ENCODE assay signal across 11 cellular contexts in genomic region chr14:103428732-103429556, GRCh38. TPM values are rescaled to one million over a fixed set of nuclear protein-coding genes. Genes with fewer than 3 reads are reported as not detected.
DNase-seq lines count a peak whose midpoint lies in the region; ATAC-seq and TF ChIP-seq lines count a peak whose summit lies in the region.
"Had no signal": no experiment of that assay in that cellular context is flagged by ENCODE, and none has a peak within 500 bp of the region (broad histone marks: within the 10 kb centered on the region; RNA-seq: fewer than 3 reads in every experiment).

No MANE protein-coding gene starts in this region.

- peaks cover 65% of the 10 kb centered on the region for H3K79me2 ChIP-seq in GM23338 (replicated peaks; ENCODE audit: insufficient read depth)

- no peak for ATAC-seq in GM23338
- peak in 1 of 2 donors; percentile 33 for ATAC-seq in natural killer cell treated with Interleukin-12 subunit alpha and Interleukin-12 subunit beta and Interleukin-15 and Interleukin-18, amount 100 ng/mL, for 72 hours
- no peak for ATAC-seq in GM21447 (IDR thresholded peaks at IDR 0.05; ENCODE audit: unreplicated experiment)

- no peaks in the 10 kb centered on the region for H3K9me3 Mint-ChIP-seq in GM23338
- H3K9me3 Mint-ChIP-seq in activated T-helper 1 cell treated with anti-CD3 and anti-CD28 coated beads, Interleukin-12 subunit alpha, Interleukin-12 subunit beta, Interleukin-2, Interleukin-4 antibody, amounts not matched to agents 30 ng/mL and 10 ng/mL and 1 ng/mL, durations not matched to agents 14 hours and 24 hours and 36 hours, result no peaks in the 10 kb centered on the region
- H3K9me3 Mint-ChIP-seq in natural killer cell treated with Interleukin-12 subunit alpha and Interleukin-12 subunit beta and Interleukin-15 and Interleukin-18, amount 100 ng/mL, for 72 hours, result no peaks in the 10 kb centered on the region
- H3K9me3 Mint-ChIP-seq: nephron progenitor cell had no signal

- no peak overlapping the region for H3K9ac ChIP-seq in BLaER1 treated with 17β-estradiol and CSF1 and Interleukin-3, amounts not matched to agents 10 nM and 100 nM

- H3K4me1 Mint-ChIP-seq in GM23338, result peaks cover 33% of the 10 kb centered on the region
- peaks cover 25% of the 10 kb centered on the region for H3K4me1 Mint-ChIP-seq in activated T-helper 1 cell treated with anti-CD3 and anti-CD28 coated beads, Interleukin-12 subunit alpha, Interleukin-12 subunit beta, Interleukin-2, Interleukin-4 antibody, amounts not matched to agents 30 ng/mL and 10 ng/mL and 1 ng/mL, durations not matched to agents 14 hours and 24 hours and 36 hours (ENCODE audit: low read depth)
- peaks cover 33 to 50% of the 10 kb centered on the region in 2 donors for H3K4me1 Mint-ChIP-seq in natural killer cell treated with Interleukin-12 subunit alpha and Interleukin-12 subunit beta and Interleukin-15 and Interleukin-18, amount 100 ng/mL, for 72 hours (ENCODE audit: low read depth in 2 of 2)

- H3K36me3 ChIP-seq in BLaER1 treated with 17β-estradiol and CSF1 and Interleukin-3, amounts not matched to agents 10 nM and 100 nM, result peaks cover 20 to 74% (median 58%) of the 10 kb centered on the region in 11 experiments
- no peaks in the 10 kb centered on the region for H3K36me3 ChIP-seq in GM23338 (ENCODE audit: insufficient read depth)

- no peak overlapping the region for H3K4me3 ChIP-seq in BLaER1 treated with 17β-estradiol and CSF1 and Interleukin-3, amounts not matched to agents 10 nM and 100 nM
- no peak overlapping the region for H3K4me3 ChIP-seq in GM23338

- intact Hi-C loops in activated T-helper 1 cell treated with anti-CD3 and anti-CD28 coated beads, Interleukin-12 subunit alpha, Interleukin-12 subunit beta, Interleukin-2, Interleukin-4 antibody, amounts not matched to agents 30 ng/mL and 10 ng/mL and 1 ng/mL, durations not matched to agents 14 hours and 24 hours and 36 hours (cut with micrococcal nuclease), result loop anchor here (5.0 kb wide), 1 partner anchor 42 kb away; the partner anchor contains the start of gene MARK3

- H3K27me3 Mint-ChIP-seq in GM23338 (ENCODE audit: insufficient read depth, low read depth, poor library complexity), result no peaks in the 10 kb centered on the region
- no peaks in the 10 kb centered on the region for H3K27me3 Mint-ChIP-seq in activated T-helper 1 cell treated with anti-CD3 and anti-CD28 coated beads, Interleukin-12 subunit alpha, Interleukin-12 subunit beta, Interleukin-2, Interleukin-4 antibody, amounts not matched to agents 30 ng/mL and 10 ng/mL and 1 ng/mL, durations not matched to agents 14 hours and 24 hours and 36 hours (ENCODE audit: insufficient read depth)
- no peaks in the 10 kb centered on the region for H3K27me3 Mint-ChIP-seq in natural killer cell treated with Interleukin-12 subunit alpha and Interleukin-12 subunit beta and Interleukin-15 and Interleukin-18, amount 100 ng/mL, for 72 hours

- no peaks in the 10 kb centered on the region for H3K9me2 ChIP-seq in GM23338 (ENCODE audit: insufficient read depth)

- H3K4me2 ChIP-seq in BLaER1 treated with 17β-estradiol and CSF1 and Interleukin-3, amounts not matched to agents 10 nM and 100 nM, result peak overlapping the region in 6 of 11 experiments; percentile 11 to 67 (median 58); a peak in 8 of 22 replicates
- peak overlapping the region; percentile 10; the same call in 1 of the 2 replicates for H3K4me2 ChIP-seq in GM23338

- H3K27me3 ChIP-seq in BLaER1 treated with 17β-estradiol and CSF1 and Interleukin-3, amounts not matched to agents 10 nM and 100 nM, result no peaks in the 10 kb centered on the region
- H3K27me3 ChIP-seq in GM23338 (ENCODE audit: insufficient read depth), result no peaks in the 10 kb centered on the region

- peaks cover 13% of the 10 kb centered on the region; the same call in 2 of the 3 replicates for H3K36me3 Mint-ChIP-seq in GM23338 (ENCODE audit: low read depth)
- H3K36me3 Mint-ChIP-seq in activated T-helper 1 cell treated with anti-CD3 and anti-CD28 coated beads, Interleukin-12 subunit alpha, Interleukin-12 subunit beta, Interleukin-2, Interleukin-4 antibody, amounts not matched to agents 30 ng/mL and 10 ng/mL and 1 ng/mL, durations not matched to agents 14 hours and 24 hours and 36 hours (ENCODE audit: low read depth), result peaks cover 13% of the 10 kb centered on the region
- no peaks in the 10 kb centered on the region for H3K36me3 Mint-ChIP-seq in natural killer cell treated with Interleukin-12 subunit alpha and Interleukin-12 subunit beta and Interleukin-15 and Interleukin-18, amount 100 ng/mL, for 72 hours

- peak overlapping the region; percentile 68 for H3K27ac Mint-ChIP-seq in GM23338
- peak overlapping the region; percentile 23 for H3K27ac Mint-ChIP-seq in activated T-helper 1 cell treated with anti-CD3 and anti-CD28 coated beads, Interleukin-12 subunit alpha, Interleukin-12 subunit beta, Interleukin-2, Interleukin-4 antibody, amounts not matched to agents 30 ng/mL and 10 ng/mL and 1 ng/mL, durations not matched to agents 14 hours and 24 hours and 36 hours
- peak overlapping the region; percentile 66 to 89 for H3K27ac Mint-ChIP-seq in natural killer cell treated with Interleukin-12 subunit alpha and Interleukin-12 subunit beta and Interleukin-15 and Interleukin-18, amount 100 ng/mL, for 72 hours
- H3K27ac Mint-ChIP-seq: nephron progenitor cell had no signal

- H3K4me3 Mint-ChIP-seq in GM23338, result no peak overlapping the region
- H3K4me3 Mint-ChIP-seq in activated T-helper 1 cell treated with anti-CD3 and anti-CD28 coated beads, Interleukin-12 subunit alpha, Interleukin-12 subunit beta, Interleukin-2, Interleukin-4 antibody, amounts not matched to agents 30 ng/mL and 10 ng/mL and 1 ng/mL, durations not matched to agents 14 hours and 24 hours and 36 hours, result no peak overlapping the region
- peak overlapping the region; percentile 57 for H3K4me3 Mint-ChIP-seq in natural killer cell treated with Interleukin-12 subunit alpha and Interleukin-12 subunit beta and Interleukin-15 and Interleukin-18, amount 100 ng/mL, for 72 hours
- H3K4me3 Mint-ChIP-seq: nephron progenitor cell had no signal

- no peaks in the 10 kb centered on the region for H3F3A ChIP-seq in GM23338 (replicated peaks; ENCODE audit: low read depth)

- DNase-seq in GM23338 (ENCODE audit: low spot score) (peak; percentile 38), T-helper 9 cell (no peak), NCI-H1417 (lab: John Stamatoyannopoulos, UW) (no peak)
- no peak for DNase-seq in activated T-helper 1 cell treated with anti-CD3 and anti-CD28 coated beads, Interleukin-12 subunit alpha, Interleukin-12 subunit beta, Interleukin-2, Interleukin-4 antibody, amounts not matched to agents 30 ng/mL and 10 ng/mL and 1 ng/mL, durations not matched to agents 14 hours and 24 hours and 36 hours (ENCODE audit: low spot score)
- no peak for DNase-seq in natural killer cell treated with Interleukin-12 subunit alpha and Interleukin-12 subunit beta and Interleukin-15 and Interleukin-18, amount 100 ng/mL, for 72 hours (ENCODE audit: low spot score)
- DNase-seq in stimulated activated naive CD4-positive, alpha-beta T cell treated with Interleukin-2 at 50 U/mL for 16 hours (lab: John Stamatoyannopoulos, UW), result no peak
- DNase-seq: COR-L47, NCI-H2171, nephron progenitor cell had no signal

- H4K20me1 ChIP-seq in BLaER1 treated with 17β-estradiol and CSF1 and Interleukin-3, amounts not matched to agents 10 nM and 100 nM, result peaks cover 0 to 65% (median 23%) of the 10 kb centered on the region in 11 experiments; a peak in 14 of 22 replicates
- H4K20me1 ChIP-seq in GM23338 (replicated peaks; ENCODE audit: insufficient read depth), result peaks cover 6% of the 10 kb centered on the region; the same call in 1 of the 2 replicates

- peaks cover 7 to 71% (median 21%) of the 10 kb centered on the region in 10 experiments; a peak in 18 of 20 replicates for H3K4me1 ChIP-seq in BLaER1 treated with 17β-estradiol and CSF1 and Interleukin-3, amounts not matched to agents 10 nM and 100 nM
- H3K4me1 ChIP-seq in GM23338 (ENCODE audit: insufficient read depth), result peaks cover 33% of the 10 kb centered on the region

- no peaks in the 10 kb centered on the region for H3K9me3 ChIP-seq in BLaER1 treated with 17β-estradiol and CSF1 and Interleukin-3, amounts not matched to agents 10 nM and 100 nM (replicated peaks in 1 of 11)

- H3K27ac ChIP-seq in BLaER1 treated with 17β-estradiol and CSF1 and Interleukin-3, amounts not matched to agents 10 nM and 100 nM, result peak overlapping the region in 4 of 11 experiments; percentile 12 to 73 (median 41); a peak in 5 of 22 replicates
- H3K27ac ChIP-seq in GM23338 (ENCODE audit: low read depth), result no peak overlapping the region; the same call in 1 of the 2 replicates

- no peak for TF ChIP-seq CTCF in GM23338 (conservative IDR thresholded peaks at IDR 0.05; ENCODE audit: low read depth in 2 of 2)

- no peak overlapping the region for H2AFZ ChIP-seq in GM23338

TF ChIP-seq in GM23338, 12 proteins besides CTCF, POLR2A, EP300 and RAD21 (continues in another document):
- no peak for TF ChIP-seq JUNB (IDR thresholded peaks at IDR 0.05; ENCODE audit: unreplicated experiment)

RNA-seq across cellular contexts. Expression of gene MARK3, which starts 43.7 kb away (rescaled TPM):
- total RNA-seq in GM23338 (2014; rRNA removed; shearing (Covaris generic)), result 69.7 and 75.8 TPM in 2 replicates
- polyA plus RNA-seq in GM23338 (2016; fragmentation: Nextera tagmentation; extraction: Ambion mirVana), result 38.2 and 45.9 TPM in 2 replicates
- total RNA-seq in activated T-helper 1 cell treated with anti-CD3 and anti-CD28 coated beads, Interleukin-12 subunit alpha, Interleukin-12 subunit beta, Interleukin-2, Interleukin-4 antibody, amounts not matched to agents 30 ng/mL and 10 ng/mL and 1 ng/mL, durations not matched to agents 14 hours and 24 hours and 36 hours, result 89.6 and 90.6 TPM in 2 replicates
- 100 to 1,000 TPM; 101 to 165 TPM for total RNA-seq in natural killer cell treated with Interleukin-12 subunit alpha and Interleukin-12 subunit beta and Interleukin-15 and Interleukin-18, amount 100 ng/mL, for 72 hours

Comparison
In these comparisons a context has a peak if more than half of its experiments do, and no peak if none do; other contexts are left out.
1. H3K27ac Mint-ChIP-seq: peak in every context shown above with its lines; median percentile 78 in natural killer cell treated with Interleukin-12 subunit alpha and Interleukin-12 subunit beta and Interleukin-15 and Interleukin-18, amount 100 ng/mL, for 72 hours; 68 in GM23338; 23 in activated T-helper 1 cell treated with anti-CD3 and anti-CD28 coated beads, Interleukin-12 subunit alpha, Interleukin-12 subunit beta, Interleukin-2, Interleukin-4 antibody, amounts not matched to agents 30 ng/mL and 10 ng/mL and 1 ng/mL, durations not matched to agents 14 hours and 24 hours and 36 hours.